Comparison of ENCODE assay signal across 8 cellular contexts in the genomic region with DNA sequence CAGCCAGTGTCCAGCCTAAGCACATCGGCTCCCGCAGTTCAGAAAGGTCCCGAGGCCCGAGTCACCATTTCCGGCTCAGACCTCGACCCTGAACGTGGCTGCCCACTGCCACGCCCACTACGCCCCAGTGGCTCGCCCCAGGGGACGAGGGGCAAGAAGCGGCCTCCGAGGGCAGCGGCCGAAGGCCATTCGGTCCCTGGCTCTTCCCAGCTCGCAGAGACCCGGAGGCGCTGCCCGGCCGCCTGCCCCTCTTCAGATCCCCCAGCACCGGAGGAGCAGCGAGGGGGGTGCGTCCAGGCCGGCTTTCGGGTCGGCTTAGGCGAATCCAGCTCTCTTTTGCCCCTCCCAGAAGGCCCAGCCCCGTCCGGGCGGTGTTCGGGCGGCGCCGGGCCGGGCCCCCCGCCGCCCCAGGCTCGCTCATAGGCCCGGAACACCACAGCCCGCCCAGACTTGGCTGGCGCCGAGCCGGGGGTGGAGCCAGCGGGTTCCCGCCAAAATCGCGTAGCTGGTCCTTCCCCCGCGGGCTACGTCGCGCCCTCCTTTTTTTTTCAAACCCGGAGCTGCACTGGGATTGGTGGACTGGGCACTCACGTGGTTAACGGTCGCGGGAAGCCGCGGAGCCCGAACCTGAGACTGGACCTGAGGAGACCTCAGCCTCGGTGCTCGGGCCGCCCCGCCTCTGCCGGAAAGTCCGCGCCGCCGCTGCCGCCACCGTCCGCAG. TPM values are rescaled to one million over a fixed set of nuclear protein-coding genes. Genes with fewer than 3 reads are reported as not detected.
DNase-seq lines count a peak whose midpoint lies in the region; ATAC-seq and TF ChIP-seq lines count a peak whose summit lies in the region.

Gene WEE1 (plus strand): TSS at position 617 of the 721 bp plus-strand sequence. CDS start 264 bp downstream, outside the sequence.

- TF ChIP-seq POLR2A in spleen (IDR thresholded peaks at IDR 0.05): peak; percentile 10 to 46 (median 45)

- H3K27ac ChIP-seq in spleen: peak within 1 kb of the TSS; percentile 81 to 97 (median 89)

- peaks cover 6 to 86% (median 58%) of the 10 kb centered on the region in 6 donors for H3K4me1 ChIP-seq in spleen

- TF ChIP-seq CTCF in AG10803 (conservative IDR thresholded peaks at IDR 0.05; ENCODE audit: low read length): no peak
- peak in 1 of 11 experiments; percentile 16 for TF ChIP-seq CTCF in spleen (IDR thresholded peaks at IDR 0.05 in 8 of 11, conservative IDR thresholded peaks at IDR 0.05 in 3 of 11)

- H3K27me3 ChIP-seq in spleen (replicated peaks in 1 of 7): no peaks in the 10 kb centered on the region

- WGBS in spleen, 5 donors: 0 to 1% (median 0%) methylated on average over 36 to 73 of the region's 73 CpGs

- no peaks in the 10 kb centered on the region for H3K9me3 ChIP-seq in spleen

- peak; percentile 98 for DNase-seq in AG10803 (ENCODE audit: low read depth)
- DNase-seq in NCI-H345 treated with DMSO at 0.1 percent for 48 hours (lab: John Stamatoyannopoulos, UW; ENCODE audit: unreplicated experiment): peak; percentile 93
- peak; percentile 84 to 94 (median 91) for DNase-seq in activated CD4-positive, CD25-positive, alpha-beta regulatory T cell (lab: John Stamatoyannopoulos, UW)
- DNase-seq in central memory CD4-positive, alpha-beta T cell: peak; percentile 95
- DNase-seq in inferior parietal cortex (ENCODE audit: extremely low spot score): peak; percentile 92
- peak; percentile 99 for DNase-seq in spleen

- ATAC-seq in GM19035 (IDR thresholded peaks at IDR 0.05; ENCODE audit: unreplicated experiment) (peak; percentile 79), HG03342 (IDR thresholded peaks at IDR 0.05; ENCODE audit: unreplicated experiment) (peak; percentile 83)

- peaks cover 0 to 7% (median 0%) of the 10 kb centered on the region in 6 donors for H3K36me3 ChIP-seq in spleen

- intact Hi-C loops in spleen (cut with DNase I; ENCODE audit: low total_unique reads): no loop called here

- H3K4me3 ChIP-seq in AG10803 (ENCODE audit: low read length) (peak within 1 kb of the TSS; percentile 88), spleen (peak within 1 kb of the TSS; percentile 68 to 97 (median 90))

RNA-seq across cellular contexts. Expression of gene WEE1, which starts in this region (rescaled TPM):
- total RNA-seq in spleen: 10 to 100 TPM; 12.8 to 30.6 (median 16.9) TPM
- 10 to 100 TPM in 2 of 3 donors, 1 to 10 TPM in 1; 6.3 to 11.7 (median 11.1) TPM for polyA plus RNA-seq in spleen

Comparison
In these comparisons a context has a peak if more than half of its experiments do, and no peak if none do; other contexts are left out.
1. Peak in every context shown above with its lines: DNase-seq, ATAC-seq, H3K4me3 ChIP-seq and H3K27ac ChIP-seq.